In the genomic region with DNA sequence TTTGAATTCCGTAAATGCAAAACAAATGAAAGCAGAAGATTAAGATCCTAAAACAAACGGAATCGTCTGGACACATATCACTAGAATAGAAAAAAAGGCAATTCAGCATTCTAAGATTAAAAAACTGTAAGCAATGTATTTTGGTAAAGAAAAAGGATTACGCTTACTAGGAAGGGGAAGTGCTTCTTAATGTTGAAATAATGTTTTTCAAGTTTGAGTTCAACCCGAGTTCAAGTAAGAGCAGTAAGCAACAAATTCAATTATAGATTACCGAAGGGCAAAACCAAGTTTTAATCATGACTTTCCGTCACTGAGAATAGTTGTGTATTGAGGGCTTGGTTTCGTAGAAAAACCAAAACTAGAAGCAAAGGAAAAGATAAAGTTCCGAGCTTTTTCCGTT, we compare ENCODE assay signal across 7 cellular contexts. TPM values are rescaled to one million over a fixed set of nuclear protein-coding genes. Genes with fewer than 3 reads are reported as not detected.
A peak's percentile ranks its signal among the peaks of the same experiment; 100 is the strongest.
DNase-seq lines count a peak whose midpoint lies in the region; ATAC-seq and TF ChIP-seq lines count a peak whose summit lies in the region.

No MANE protein-coding gene starts in this region.

- H3K4me1 ChIP-seq in HAP-1 (peaks cover 21% of the 10 kb centered on the region), SJCRH30 (peaks cover 6% of the 10 kb centered on the region; the same call in 1 of the 2 replicates)

- no peak for DNase-seq in HAP-1 (ENCODE audit: low spot score in 2 of 2)
- DNase-seq in SJCRH30, result no peak
- DNase-seq in fibroblast of pulmonary artery (ENCODE audit: low read depth), result no peak
- no peak for DNase-seq in NCI-H1048 (lab: John Stamatoyannopoulos, UW)
- no peak for DNase-seq in NCI-H2029 (lab: John Stamatoyannopoulos, UW)

- ATAC-seq in HG02798 (IDR thresholded peaks at IDR 0.05; ENCODE audit: poor library complexity, unreplicated experiment), result no peak

- in situ Hi-C loops in HAP-1 (cut with MboI; ENCODE audit: low sequenced_read_pairs), result no loop called here

- H3K9me3 ChIP-seq in HAP-1 (no peaks in the 10 kb centered on the region), SJCRH30 (replicated peaks) (no peaks in the 10 kb centered on the region)

- no peak for TF ChIP-seq CTCF in fibroblast of pulmonary artery (IDR thresholded peaks at IDR 0.05; ENCODE audit: low read length, missing control alignments)

- peak overlapping the region; percentile 81 for H3K4me3 ChIP-seq in HAP-1
- H3K4me3 ChIP-seq in SJCRH30, result peak overlapping the region; percentile 82
- H3K4me3 ChIP-seq in fibroblast of pulmonary artery (replicated peaks; ENCODE audit: low read depth, low read length), result peak overlapping the region; percentile 93
- H3K4me3 ChIP-seq in skin epidermis, result peak overlapping the region; percentile 62 to 92 (median 66)

- H3K36me3 ChIP-seq in HAP-1 (replicated peaks) (peaks cover 14% of the 10 kb centered on the region), SJCRH30 (peaks cover 18% of the 10 kb centered on the region)

- H3K27ac ChIP-seq in SJCRH30 (peak overlapping the region; percentile 99), skin epidermis (peak overlapping the region in 16 of 21 experiments; percentile 87 to 99 (median 94))

- H3K27me3 ChIP-seq in HAP-1 (ENCODE audit: low read depth) (no peaks in the 10 kb centered on the region), SJCRH30 (no peaks in the 10 kb centered on the region)

RNA-seq across cellular contexts. Expression of gene CIP2A, which starts 0.6 kb away (rescaled TPM):
- 105 and 129 TPM in 2 replicates for total RNA-seq in SJCRH30 (2014; rRNA removed; shearing (Covaris generic))

RNA-seq across cellular contexts. Expression of gene DZIP3, which starts 0.9 kb away (rescaled TPM):
- total RNA-seq in SJCRH30 (2014; rRNA removed; shearing (Covaris generic)), result 42.8 and 46.7 TPM in 2 replicates
